Comparison of ENCODE assay signal across 8 cellular contexts in the genomic region with DNA sequence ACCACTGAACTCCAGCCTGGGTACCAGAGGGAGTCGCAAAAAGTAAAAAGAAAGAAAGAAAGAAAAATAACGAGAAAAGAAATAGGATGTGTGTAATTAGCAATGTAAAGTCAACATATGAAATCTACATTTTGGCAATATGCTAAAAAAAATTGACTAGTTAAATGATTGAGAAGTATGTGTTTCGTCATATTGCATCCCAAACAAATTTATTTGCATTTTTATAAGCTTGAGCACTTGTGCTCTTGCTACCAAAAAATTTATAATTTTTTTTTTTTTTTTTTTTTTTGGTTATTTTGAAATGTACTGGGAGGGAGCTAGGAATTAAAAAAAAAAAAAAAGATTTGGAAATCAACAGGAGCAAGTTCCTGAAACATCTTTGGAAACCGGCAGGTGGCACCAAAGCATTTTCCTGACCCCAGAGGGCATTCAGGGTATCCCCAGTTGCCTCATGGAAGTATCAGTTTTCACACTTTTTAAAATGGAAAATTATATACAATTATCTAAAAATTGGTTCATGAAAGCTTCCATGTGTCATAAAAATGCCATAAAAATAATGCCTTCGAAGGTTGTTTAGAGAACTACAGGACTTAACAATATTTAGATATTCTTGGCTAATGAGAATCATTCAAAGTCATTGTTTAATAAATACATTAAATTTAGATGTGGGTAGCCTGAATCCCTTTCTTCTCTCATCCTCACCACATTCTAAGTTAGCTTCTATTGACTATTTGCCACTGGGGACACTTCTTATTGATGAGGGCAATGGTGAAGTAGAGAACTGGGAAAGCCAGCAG. TPM values are rescaled to one million over a fixed set of nuclear protein-coding genes. Genes with fewer than 3 reads are reported as not detected.
A peak's percentile ranks its signal among the peaks of the same experiment; 100 is the strongest.
DNase-seq lines count a peak whose midpoint lies in the region; ATAC-seq and TF ChIP-seq lines count a peak whose summit lies in the region.

No MANE protein-coding gene starts in this region.

- H3K4me2 ChIP-seq in DND-41 (ENCODE audit: insufficient read depth, low read length) = no peak overlapping the region

- H3K27me3 Mint-ChIP-seq in nephron (ENCODE audit: low read depth) = peaks cover 15% of the 10 kb centered on the region
- peaks cover 35% of the 10 kb centered on the region for H3K27me3 Mint-ChIP-seq in T-helper 17 cell

- H3K4me1 ChIP-seq in DND-41 (ENCODE audit: insufficient read depth, low read length) = peaks cover 9% of the 10 kb centered on the region
- H3K4me1 ChIP-seq in Peyer's patch = no peaks in the 10 kb centered on the region

- ATAC-seq in DND-41 (ENCODE audit: insufficient read depth, low read depth) = no peak
- ATAC-seq in T-helper 17 cell = no peak
- ATAC-seq in omental fat pad (ENCODE audit: low FRiP score) = no peak

- H3K27ac Mint-ChIP-seq in nephron = no peak overlapping the region
- no peak overlapping the region for H3K27ac Mint-ChIP-seq in T-helper 17 cell

- no peaks in the 10 kb centered on the region for H4K20me1 ChIP-seq in DND-41 (ENCODE audit: insufficient read depth, low read length)

- H3K4me3 Mint-ChIP-seq in nephron (no peak overlapping the region), T-helper 17 cell (no peak overlapping the region)

- H3K4me3 ChIP-seq in DND-41 (ENCODE audit: low read depth in 1 of 2, low read length in 2 of 2) = no peak overlapping the region
- H3K4me3 ChIP-seq in Peyer's patch = no peak overlapping the region
- no peak overlapping the region for H3K4me3 ChIP-seq in epithelial cell of esophagus (ENCODE audit: low read length)

- H3K36me3 ChIP-seq in DND-41 (ENCODE audit: insufficient read depth, low read length) (no peaks in the 10 kb centered on the region), Peyer's patch (no peaks in the 10 kb centered on the region)

- TF ChIP-seq POLR2A in Peyer's patch (IDR thresholded peaks at IDR 0.05) = no peak

- H3K9ac ChIP-seq in DND-41 (ENCODE audit: low read depth, low read length) = no peak overlapping the region

- H3K36me3 Mint-ChIP-seq in nephron (ENCODE audit: low read depth) (no peaks in the 10 kb centered on the region), T-helper 17 cell (ENCODE audit: low read depth) (peaks cover 2% of the 10 kb centered on the region)

- TF ChIP-seq CTCF in DND-41 (IDR thresholded peaks at IDR 0.05; ENCODE audit: borderline replicate concordance, extremely low read depth, low read length, poor library complexity, severe bottlenecking) (peak; percentile 52), Peyer's patch (IDR thresholded peaks at IDR 0.05) (peak in 4 of 6 experiments; percentile 23 to 50 (median 48)), epithelial cell of esophagus (IDR thresholded peaks at IDR 0.05; ENCODE audit: insufficient read depth, low read depth, low read length, missing control alignments) (peak; percentile 72), nephron (IDR thresholded peaks at IDR 0.05; ENCODE audit: unreplicated experiment in 3 of 3) (peak; percentile 65 to 74 (median 68)), omental fat pad (IDR thresholded peaks at IDR 0.05) (no peak)

- H3K9me3 Mint-ChIP-seq in nephron = peaks cover 5% of the 10 kb centered on the region

- H3K79me2 ChIP-seq in DND-41 (ENCODE audit: insufficient read depth, low read length) = peaks cover 2% of the 10 kb centered on the region

- H3K27ac ChIP-seq in DND-41 (ENCODE audit: low read length) (no peak overlapping the region), Peyer's patch (no peak overlapping the region)

- H3K9me3 ChIP-seq in DND-41 (ENCODE audit: insufficient read depth, low read length, severe bottlenecking) (no peaks in the 10 kb centered on the region), Peyer's patch (no peaks in the 10 kb centered on the region), T-helper 17 cell (ENCODE audit: control insufficient read depth, low read length, poor library complexity, severe bottlenecking) (no peaks in the 10 kb centered on the region)

- peaks cover 8% of the 10 kb centered on the region for H3K4me1 Mint-ChIP-seq in nephron
- peaks cover 4% of the 10 kb centered on the region for H3K4me1 Mint-ChIP-seq in T-helper 17 cell

- H3K27me3 ChIP-seq in DND-41 (ENCODE audit: insufficient read depth, low read length, poor library complexity) = no peaks in the 10 kb centered on the region
- no peaks in the 10 kb centered on the region for H3K27me3 ChIP-seq in Peyer's patch

- DNase-seq in DND-41 (peak; percentile 51), HT1080 (ENCODE audit: low read depth) (peak; percentile 56), Peyer's patch (peak in 2 of 3 donors; percentile 50 to 51), epithelial cell of esophagus (ENCODE audit: low read depth) (peak; percentile 72), T-helper 17 cell (no peak), omental fat pad (ENCODE audit: low spot score) (no peak)
- DNase-seq in effector CD4-positive, alpha-beta T cell = no peak

- no peak overlapping the region for H2AFZ ChIP-seq in DND-41 (ENCODE audit: low read depth, low read length)

RNA-seq across cellular contexts. Expression of gene HEATR1, which starts 4.8 kb away (rescaled TPM):
- 38.6 and 42.8 TPM in 2 replicates for total RNA-seq in HT1080 (2014; rRNA removed; shearing (Covaris generic))
- 21.0 and 28.0 TPM in 2 replicates for polyA plus RNA-seq in HT1080 (2015; cell fraction: cytosol; rRNA removed)
- polyA plus RNA-seq in HT1080 (2015; cell fraction: nucleus; rRNA removed) = 104 and 107 TPM in 2 replicates
- total RNA-seq in Peyer's patch (10 to 100 TPM; 12.8 to 21.5 (median 18.1) TPM), T-helper 17 cell (10 to 100 TPM; 34.2 to 45.6 TPM), omental fat pad (10 to 100 TPM; 25.9 to 75.4 (median 41.9) TPM)

Comparison
In these comparisons a context has a peak if more than half of its experiments do, and no peak if none do; other contexts are left out.
1. DNase-seq: peak in DND-41 (single experiment), HT1080 (single experiment), Peyer's patch (2 of 3) and epithelial cell of esophagus (single experiment); none in T-helper 17 cell (0 of 3), effector CD4-positive, alpha-beta T cell (single experiment) and omental fat pad (single experiment).
2. CTCF ChIP-seq: peak in DND-41 (single experiment), Peyer's patch (4 of 6), epithelial cell of esophagus (single experiment) and nephron (3 of 3); none in omental fat pad (0 of 3).